In genomic region chr1:154324669-154325582, GRCh38 we compare ENCODE assay signal across 1 cellular context.
TF ChIP-seq lines count a peak whose summit lies in the region.

A gene with protein sequence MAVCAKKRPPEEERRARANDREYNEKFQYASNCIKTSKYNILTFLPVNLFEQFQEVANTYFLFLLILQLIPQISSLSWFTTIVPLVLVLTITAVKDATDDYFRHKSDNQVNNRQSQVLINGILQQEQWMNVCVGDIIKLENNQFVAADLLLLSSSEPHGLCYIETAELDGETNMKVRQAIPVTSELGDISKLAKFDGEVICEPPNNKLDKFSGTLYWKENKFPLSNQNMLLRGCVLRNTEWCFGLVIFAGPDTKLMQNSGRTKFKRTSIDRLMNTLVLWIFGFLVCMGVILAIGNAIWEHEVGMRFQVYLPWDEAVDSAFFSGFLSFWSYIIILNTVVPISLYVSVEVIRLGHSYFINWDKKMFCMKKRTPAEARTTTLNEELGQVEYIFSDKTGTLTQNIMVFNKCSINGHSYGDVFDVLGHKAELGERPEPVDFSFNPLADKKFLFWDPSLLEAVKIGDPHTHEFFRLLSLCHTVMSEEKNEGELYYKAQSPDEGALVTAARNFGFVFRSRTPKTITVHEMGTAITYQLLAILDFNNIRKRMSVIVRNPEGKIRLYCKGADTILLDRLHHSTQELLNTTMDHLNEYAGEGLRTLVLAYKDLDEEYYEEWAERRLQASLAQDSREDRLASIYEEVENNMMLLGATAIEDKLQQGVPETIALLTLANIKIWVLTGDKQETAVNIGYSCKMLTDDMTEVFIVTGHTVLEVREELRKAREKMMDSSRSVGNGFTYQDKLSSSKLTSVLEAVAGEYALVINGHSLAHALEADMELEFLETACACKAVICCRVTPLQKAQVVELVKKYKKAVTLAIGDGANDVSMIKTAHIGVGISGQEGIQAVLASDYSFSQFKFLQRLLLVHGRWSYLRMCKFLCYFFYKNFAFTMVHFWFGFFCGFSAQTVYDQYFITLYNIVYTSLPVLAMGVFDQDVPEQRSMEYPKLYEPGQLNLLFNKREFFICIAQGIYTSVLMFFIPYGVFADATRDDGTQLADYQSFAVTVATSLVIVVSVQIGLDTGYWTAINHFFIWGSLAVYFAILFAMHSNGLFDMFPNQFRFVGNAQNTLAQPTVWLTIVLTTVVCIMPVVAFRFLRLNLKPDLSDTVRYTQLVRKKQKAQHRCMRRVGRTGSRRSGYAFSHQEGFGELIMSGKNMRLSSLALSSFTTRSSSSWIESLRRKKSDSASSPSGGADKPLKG (plus strand): TSS chr1:154325525. CDS start chr1:154328142, 2,617 bp downstream.

TF ChIP-seq in HepG2, 621 proteins besides CTCF, POLR2A, EP300 and RAD21 (continued from another document and continues in another):
- TF ChIP-seq, protein P1, sequence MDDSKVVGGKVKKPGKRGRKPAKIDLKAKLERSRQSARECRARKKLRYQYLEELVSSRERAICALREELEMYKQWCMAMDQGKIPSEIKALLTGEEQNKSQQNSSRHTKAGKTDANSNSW (CRISPR knock-in tag; IDR thresholded peaks at IDR 0.05; ENCODE audit: borderline replicate concordance): no peak
- TF ChIP-seq ZNF775 (CRISPR knock-in tag; IDR thresholded peaks at IDR 0.05; ENCODE audit: borderline replicate concordance) (no peak), ZNF670 (CRISPR knock-in tag; IDR thresholded peaks at IDR 0.05; ENCODE audit: borderline replicate concordance) (no peak), SP5 (CRISPR knock-in tag; IDR thresholded peaks at IDR 0.05; ENCODE audit: borderline replicate concordance, low read depth) (peak; percentile 52; the same call in 1 of the 2 replicates), ZSCAN22 (CRISPR knock-in tag; IDR thresholded peaks at IDR 0.05) (no peak), RFX5 (IDR thresholded peaks at IDR 0.05; ENCODE audit: low read depth, low read length) (no peak), ZNF576 (CRISPR knock-in tag; IDR thresholded peaks at IDR 0.05) (no peak), ZNF343 (CRISPR knock-in tag; IDR thresholded peaks at IDR 0.05) (no peak), NR2F6 (IDR thresholded peaks at IDR 0.05) (no peak), NR2F6 (CRISPR knock-in tag; IDR thresholded peaks at IDR 0.05) (no peak), ZFP41 (CRISPR knock-in tag; IDR thresholded peaks at IDR 0.05; ENCODE audit: borderline replicate concordance) (no peak), SMAD9 (CRISPR knock-in tag; IDR thresholded peaks at IDR 0.05) (no peak), YEATS4 (CRISPR knock-in tag; IDR thresholded peaks at IDR 0.05; ENCODE audit: borderline replicate concordance) (no peak; the same call in 1 of the 2 replicates), CBFB (CRISPR knock-in tag; IDR thresholded peaks at IDR 0.05) (no peak), CBX5 (CRISPR knock-in tag; IDR thresholded peaks at IDR 0.05; ENCODE audit: borderline replicate concordance) (0 out of 2 replicates have a peak, but pooled peaks have one; percentile 20), ZSCAN25 (CRISPR knock-in tag; IDR thresholded peaks at IDR 0.05) (0 out of 2 replicates have a peak, but pooled peaks have one; percentile 22), ZNF383 (CRISPR knock-in tag; IDR thresholded peaks at IDR 0.05; ENCODE audit: borderline replicate concordance) (no peak), FOXP4 (CRISPR knock-in tag; IDR thresholded peaks at IDR 0.05) (no peak), CCDC6 (CRISPR knock-in tag; IDR thresholded peaks at IDR 0.05) (no peak), HINFP (CRISPR knock-in tag; IDR thresholded peaks at IDR 0.05; ENCODE audit: low read depth) (peak; percentile 44; the same call in 1 of the 2 replicates), ZNF143 (CRISPR knock-in tag; IDR thresholded peaks at IDR 0.05) (no peak), ATF7-NPFF (CRISPR knock-in tag; IDR thresholded peaks at IDR 0.05; ENCODE audit: low read depth) (no peak), ZNF781 (CRISPR knock-in tag; IDR thresholded peaks at IDR 0.05; ENCODE audit: borderline replicate concordance, not compliant biosample characterization) (no peak), CC2D1A (CRISPR knock-in tag; IDR thresholded peaks at IDR 0.05) (no peak), SUZ12 (IDR thresholded peaks at IDR 0.05; ENCODE audit: low read depth, low read length) (no peak), ZNF136 (CRISPR knock-in tag; IDR thresholded peaks at IDR 0.05; ENCODE audit: low read depth) (no peak), PBX3 (CRISPR knock-in tag; IDR thresholded peaks at IDR 0.05; ENCODE audit: borderline replicate concordance) (no peak), KDM2A (CRISPR knock-in tag; IDR thresholded peaks at IDR 0.05; ENCODE audit: borderline replicate concordance, low read depth) (peak; percentile 55; the same call in 1 of the 2 replicates), KLF6 (CRISPR knock-in tag; IDR thresholded peaks at IDR 0.05) (peak; percentile 68; the same call in 1 of the 2 replicates), BRCA1 (CRISPR knock-in tag; IDR thresholded peaks at IDR 0.05) (no peak), DNMT3B (CRISPR knock-in tag; conservative IDR thresholded peaks at IDR 0.05) (no peak), HNRNPL (IDR thresholded peaks at IDR 0.05; ENCODE audit: low read depth, low read length) (peak; percentile 94), BCLAF1 (IDR thresholded peaks at IDR 0.05) (no peak)
- TF ChIP-seq, protein P2, sequence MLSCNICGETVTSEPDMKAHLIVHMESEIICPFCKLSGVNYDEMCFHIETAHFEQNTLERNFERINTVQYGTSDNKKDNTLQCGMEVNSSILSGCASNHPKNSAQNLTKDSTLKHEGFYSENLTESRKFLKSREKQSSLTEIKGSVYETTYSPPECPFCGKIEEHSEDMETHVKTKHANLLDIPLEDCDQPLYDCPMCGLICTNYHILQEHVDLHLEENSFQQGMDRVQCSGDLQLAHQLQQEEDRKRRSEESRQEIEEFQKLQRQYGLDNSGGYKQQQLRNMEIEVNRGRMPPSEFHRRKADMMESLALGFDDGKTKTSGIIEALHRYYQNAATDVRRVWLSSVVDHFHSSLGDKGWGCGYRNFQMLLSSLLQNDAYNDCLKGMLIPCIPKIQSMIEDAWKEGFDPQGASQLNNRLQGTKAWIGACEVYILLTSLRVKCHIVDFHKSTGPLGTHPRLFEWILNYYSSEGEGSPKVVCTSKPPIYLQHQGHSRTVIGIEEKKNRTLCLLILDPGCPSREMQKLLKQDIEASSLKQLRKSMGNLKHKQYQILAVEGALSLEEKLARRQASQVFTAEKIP (CRISPR knock-in tag; IDR thresholded peaks at IDR 0.05; ENCODE audit: borderline replicate concordance): no peak
- TF ChIP-seq, protein P3, sequence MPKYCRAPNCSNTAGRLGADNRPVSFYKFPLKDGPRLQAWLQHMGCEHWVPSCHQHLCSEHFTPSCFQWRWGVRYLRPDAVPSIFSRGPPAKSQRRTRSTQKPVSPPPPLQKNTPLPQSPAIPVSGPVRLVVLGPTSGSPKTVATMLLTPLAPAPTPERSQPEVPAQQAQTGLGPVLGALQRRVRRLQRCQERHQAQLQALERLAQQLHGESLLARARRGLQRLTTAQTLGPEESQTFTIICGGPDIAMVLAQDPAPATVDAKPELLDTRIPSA (CRISPR knock-in tag; IDR thresholded peaks at IDR 0.05; ENCODE audit: borderline replicate concordance): no peak
- TF ChIP-seq, protein P4, sequence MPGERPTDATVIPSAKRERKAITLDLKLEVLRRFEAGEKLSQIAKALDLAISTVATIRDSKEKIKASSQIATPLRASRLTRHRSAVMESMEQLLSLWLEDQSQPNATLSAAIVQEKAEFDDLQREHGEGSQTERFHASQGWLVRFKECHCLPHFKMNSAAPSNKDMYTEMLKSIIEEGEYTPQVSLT (CRISPR knock-in tag; IDR thresholded peaks at IDR 0.05; ENCODE audit: borderline replicate concordance, low read depth): no peak
- TF ChIP-seq, protein P5, sequence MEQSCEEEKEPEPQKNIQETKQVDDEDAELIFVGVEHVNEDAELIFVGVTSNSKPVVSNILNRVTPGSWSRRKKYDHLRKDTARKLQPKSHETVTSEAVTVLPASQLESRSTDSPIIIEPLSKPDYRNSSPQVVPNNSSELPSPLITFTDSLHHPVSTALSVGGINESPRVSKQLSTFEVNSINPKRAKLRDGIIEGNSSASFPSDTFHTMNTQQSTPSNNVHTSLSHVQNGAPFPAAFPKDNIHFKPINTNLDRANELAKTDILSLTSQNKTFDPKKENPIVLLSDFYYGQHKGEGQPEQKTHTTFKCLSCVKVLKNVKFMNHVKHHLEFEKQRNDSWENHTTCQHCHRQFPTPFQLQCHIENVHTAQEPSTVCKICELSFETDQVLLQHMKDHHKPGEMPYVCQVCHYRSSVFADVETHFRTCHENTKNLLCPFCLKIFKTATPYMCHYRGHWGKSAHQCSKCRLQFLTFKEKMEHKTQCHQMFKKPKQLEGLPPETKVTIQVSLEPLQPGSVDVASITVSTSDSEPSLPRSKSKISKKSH (CRISPR knock-in tag; IDR thresholded peaks at IDR 0.05; ENCODE audit: borderline replicate concordance): peak; percentile 23; the same call in 1 of the 2 replicates
- TF ChIP-seq, protein P6, sequence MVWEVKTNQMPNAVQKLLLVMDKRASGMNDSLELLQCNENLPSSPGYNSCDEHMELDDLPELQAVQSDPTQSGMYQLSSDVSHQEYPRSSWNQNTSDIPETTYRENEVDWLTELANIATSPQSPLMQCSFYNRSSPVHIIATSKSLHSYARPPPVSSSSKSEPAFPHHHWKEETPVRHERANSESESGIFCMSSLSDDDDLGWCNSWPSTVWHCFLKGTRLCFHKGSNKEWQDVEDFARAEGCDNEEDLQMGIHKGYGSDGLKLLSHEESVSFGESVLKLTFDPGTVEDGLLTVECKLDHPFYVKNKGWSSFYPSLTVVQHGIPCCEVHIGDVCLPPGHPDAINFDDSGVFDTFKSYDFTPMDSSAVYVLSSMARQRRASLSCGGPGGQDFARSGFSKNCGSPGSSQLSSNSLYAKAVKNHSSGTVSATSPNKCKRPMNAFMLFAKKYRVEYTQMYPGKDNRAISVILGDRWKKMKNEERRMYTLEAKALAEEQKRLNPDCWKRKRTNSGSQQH (CRISPR knock-in tag; IDR thresholded peaks at IDR 0.05; ENCODE audit: low read depth): no peak; the same call in 1 of the 2 replicates
- TF ChIP-seq, protein P7, sequence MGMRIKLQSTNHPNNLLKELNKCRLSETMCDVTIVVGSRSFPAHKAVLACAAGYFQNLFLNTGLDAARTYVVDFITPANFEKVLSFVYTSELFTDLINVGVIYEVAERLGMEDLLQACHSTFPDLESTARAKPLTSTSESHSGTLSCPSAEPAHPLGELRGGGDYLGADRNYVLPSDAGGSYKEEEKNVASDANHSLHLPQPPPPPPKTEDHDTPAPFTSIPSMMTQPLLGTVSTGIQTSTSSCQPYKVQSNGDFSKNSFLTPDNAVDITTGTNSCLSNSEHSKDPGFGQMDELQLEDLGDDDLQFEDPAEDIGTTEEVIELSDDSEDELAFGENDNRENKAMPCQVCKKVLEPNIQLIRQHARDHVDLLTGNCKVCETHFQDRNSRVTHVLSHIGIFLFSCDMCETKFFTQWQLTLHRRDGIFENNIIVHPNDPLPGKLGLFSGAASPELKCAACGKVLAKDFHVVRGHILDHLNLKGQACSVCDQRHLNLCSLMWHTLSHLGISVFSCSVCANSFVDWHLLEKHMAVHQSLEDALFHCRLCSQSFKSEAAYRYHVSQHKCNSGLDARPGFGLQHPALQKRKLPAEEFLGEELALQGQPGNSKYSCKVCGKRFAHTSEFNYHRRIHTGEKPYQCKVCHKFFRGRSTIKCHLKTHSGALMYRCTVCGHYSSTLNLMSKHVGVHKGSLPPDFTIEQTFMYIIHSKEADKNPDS (CRISPR knock-in tag; IDR thresholded peaks at IDR 0.05): no peak
